Comparison of ENCODE assay signal across 9 cellular contexts in the genomic region with DNA sequence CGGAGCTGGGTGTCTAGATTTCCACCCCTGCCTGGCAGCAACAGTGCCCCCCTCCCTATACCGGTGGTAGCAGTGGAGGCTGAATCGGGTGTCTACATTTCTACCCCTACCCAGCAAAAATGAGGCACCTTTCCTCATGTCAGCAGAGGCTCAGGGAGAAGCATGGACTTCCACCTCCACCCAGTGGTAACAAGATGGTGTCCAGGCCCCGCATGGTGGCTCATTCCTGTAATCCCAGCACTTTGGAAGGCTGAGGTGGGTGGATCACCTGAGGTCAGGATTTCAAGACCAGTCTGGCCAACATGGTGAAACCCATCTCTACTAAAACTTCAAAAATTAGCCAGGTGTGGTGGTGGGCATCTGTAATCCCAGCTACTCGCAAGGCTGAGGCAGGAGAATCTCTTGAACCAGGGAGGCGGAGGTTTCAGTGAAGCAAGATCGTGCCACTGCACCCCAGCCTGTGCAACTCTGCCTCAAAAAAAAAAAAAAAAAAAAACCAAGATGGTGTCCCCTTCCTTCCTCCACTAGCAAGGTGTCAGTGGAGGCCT. TPM values are rescaled to one million over a fixed set of nuclear protein-coding genes. Genes with fewer than 3 reads are reported as not detected.
DNase-seq lines count a peak whose midpoint lies in the region; ATAC-seq and TF ChIP-seq lines count a peak whose summit lies in the region.
"Had no signal": no experiment of that assay in that cellular context is flagged by ENCODE, and none has a peak within 500 bp of the region (broad histone marks: within the 10 kb centered on the region; RNA-seq: fewer than 3 reads in every experiment).

No MANE protein-coding gene starts in this region.

- no peak overlapping the region for H3K9ac ChIP-seq in iPS-20b (ENCODE audit: low read depth, low read length)

- TF ChIP-seq CTCF in heart left ventricle (IDR thresholded peaks at IDR 0.05): no peak
- TF ChIP-seq CTCF in suprapubic skin (IDR thresholded peaks at IDR 0.05): no peak

- no peaks in the 10 kb centered on the region for H3K27me3 ChIP-seq in heart left ventricle
- no peaks in the 10 kb centered on the region for H3K27me3 ChIP-seq in iPS-20b (ENCODE audit: insufficient read depth, low read length)
- no peaks in the 10 kb centered on the region for H3K27me3 ChIP-seq in suprapubic skin
- H3K27me3 ChIP-seq: SJSA1 had no signal

- H3K36me3 ChIP-seq in heart left ventricle: no peaks in the 10 kb centered on the region
- no peaks in the 10 kb centered on the region for H3K36me3 ChIP-seq in iPS-20b (ENCODE audit: insufficient read depth, low read depth, low read length)
- H3K36me3 ChIP-seq in suprapubic skin: no peaks in the 10 kb centered on the region
- H3K36me3 ChIP-seq: SJSA1 had no signal

- H3K9me3 ChIP-seq in heart left ventricle (no peaks in the 10 kb centered on the region), iPS-20b (ENCODE audit: insufficient read depth, low read depth, low read length) (no peaks in the 10 kb centered on the region), suprapubic skin (no peaks in the 10 kb centered on the region)
- H3K9me3 ChIP-seq: SJSA1 had no signal

- no peak for TF ChIP-seq EP300 in suprapubic skin (IDR thresholded peaks at IDR 0.05)

- DNase-seq in heart left ventricle (no peak), Right ventricle myocardium inferior (ENCODE audit: missing footprints) (no peak), SK-N-DZ (ENCODE audit: low spot score) (peak; percentile 35), suprapubic skin (ENCODE audit: low spot score in 2 of 2) (no peak), NCI-H524 treated with DMSO at 0.1 percent for 48 hours (lab: John Stamatoyannopoulos, UW) (no peak)

- ATAC-seq in heart left ventricle (peak in 2 of 4 donors; percentile 11 to 12), Right ventricle myocardium inferior (no peak), HG02884 (IDR thresholded peaks at IDR 0.05; ENCODE audit: unreplicated experiment) (no peak), GM19455 (IDR thresholded peaks at IDR 0.05; ENCODE audit: unreplicated experiment) (no peak)

- H3K27ac ChIP-seq in heart left ventricle: no peak overlapping the region
- H3K27ac ChIP-seq in iPS-20b (ENCODE audit: low read length): no peak overlapping the region
- H3K27ac ChIP-seq in suprapubic skin: no peak overlapping the region
- H3K27ac ChIP-seq: SJSA1 had no signal

- H3K4me1 ChIP-seq in heart left ventricle: peaks cover 0 to 13% (median 0%) of the 10 kb centered on the region in 12 donors
- H3K4me1 ChIP-seq in iPS-20b (ENCODE audit: insufficient read depth, low read length): peaks cover 4% of the 10 kb centered on the region; the same call in 1 of the 2 replicates
- H3K4me1 ChIP-seq in suprapubic skin: peaks cover 9% of the 10 kb centered on the region

- H3K4me3 ChIP-seq in heart left ventricle (peak overlapping the region in 9 of 12 donors; percentile 14 to 51 (median 45)), iPS-20b (ENCODE audit: low read length) (peak overlapping the region; percentile 28; the same call in 1 of the 2 replicates), suprapubic skin (peak overlapping the region; percentile 44)
- H3K4me3 ChIP-seq: SJSA1 had no signal

- intact Hi-C loops in heart left ventricle (cut with DNase I): no loop called here
- intact Hi-C loops in Right ventricle myocardium inferior (cut with DNase I): no loop called here

- TF ChIP-seq POLR2A in heart left ventricle (IDR thresholded peaks at IDR 0.05): no peak
- TF ChIP-seq POLR2A in suprapubic skin (IDR thresholded peaks at IDR 0.05): no peak

- 81 to 93% (median 87%) methylated on average over 7 of the region's 7 CpGs for WGBS in heart left ventricle, 4 donors
- WGBS in suprapubic skin: 87% methylated on average over 7 of the region's 7 CpGs

RNA-seq across cellular contexts. Expression of a gene that starts 35.5 kb away (rescaled TPM):
- total RNA-seq in heart left ventricle (not detected), Right ventricle myocardium inferior (not detected), suprapubic skin (not detected)
- not detected for polyA plus RNA-seq in heart left ventricle
- not detected in 2 replicates for polyA plus RNA-seq in SK-N-DZ (2014; cell fraction: cytosol; rRNA removed)
- not detected in 2 replicates for polyA plus RNA-seq in SK-N-DZ (2014; cell fraction: nucleus; rRNA removed)
- total RNA-seq: SJSA1 had no signal
